Comparison of ENCODE assay signal across 8 cellular contexts in genomic region chrX:104112326-104112951, GRCh38. TPM values are rescaled to one million over a fixed set of nuclear protein-coding genes. Genes with fewer than 3 reads are reported as not detected.
A peak's percentile ranks its signal among the peaks of the same experiment; 100 is the strongest.
DNase-seq lines count a peak whose midpoint lies in the region; ATAC-seq and TF ChIP-seq lines count a peak whose summit lies in the region.

TSS of gene ZCCHC18 (plus strand) at chrX:104112523. CDS start at chrX:104114112, 1,589 bp downstream.

- no peaks in the 10 kb centered on the region for H3K27me3 Mint-ChIP-seq in activated CD4-positive, alpha-beta T cell treated with anti-CD3 and anti-CD28 coated beads for 36 hours

- CTCF ChIA-PET in activated CD4-positive, alpha-beta T cell treated with anti-CD3 and anti-CD28 coated beads for 36 hours (lab: Charles Lee) = interaction anchor here (0.7 to 2.3 kb wide), 6 partner anchors 9 to 416 kb away, joined by 3 to 22 read pairs (median 6); no protein-coding TSS in a partner anchor

- peak within 1 kb of the TSS; percentile 67 to 88 for H3K27ac ChIP-seq in coronary artery

- peak; percentile 57 for DNase-seq in activated CD4-positive, alpha-beta T cell treated with anti-CD3 and anti-CD28 coated beads for 36 hours
- DNase-seq in activated CD4-positive, alpha-beta T cell treated with anti-CD3 and anti-CD28 coated beads for 1 hour = no peak
- DNase-seq in NCI-H1436 (lab: John Stamatoyannopoulos, UW) = peak; percentile 71
- DNase-seq in coronary artery (ENCODE audit: low spot score) = peak; percentile 79
- DNase-seq in kidney glomerular epithelial cell (lab: John Stamatoyannopoulos, UW) = peak; percentile 20
- DNase-seq in stimulated activated CD4-positive, alpha-beta T cell treated with anti-CD3 and anti-CD28 coated beads, Interleukin-4, amount 100 ng/mL, for 24 hours = peak; percentile 29

- H3K36me3 Mint-ChIP-seq in activated CD4-positive, alpha-beta T cell treated with anti-CD3 and anti-CD28 coated beads for 36 hours (ENCODE audit: low read depth) = no peaks in the 10 kb centered on the region

- ATAC-seq in activated CD4-positive, alpha-beta T cell treated with anti-CD3 and anti-CD28 coated beads for 36 hours = peak; percentile 62
- peak; percentile 84 for ATAC-seq in HG02798 (IDR thresholded peaks at IDR 0.05; ENCODE audit: poor library complexity, unreplicated experiment)

- intact Hi-C loops in activated CD4-positive, alpha-beta T cell treated with anti-CD3 and anti-CD28 coated beads for 36 hours (cut with DNase I, micrococcal nuclease) = loop anchor here (1.0 to 5.0 kb wide), 3 partner anchors 14 to 280 kb away; partner anchors contain the start of gene RAB9B (in 1 of the 2)

- H3K4me3 ChIP-seq in WI38 (ENCODE audit: low read depth, low read length) (peak within 1 kb of the TSS; percentile 60), coronary artery (peak within 1 kb of the TSS; percentile 81)

- peaks cover 27% of the 10 kb centered on the region for H3K4me1 Mint-ChIP-seq in activated CD4-positive, alpha-beta T cell treated with anti-CD3 and anti-CD28 coated beads for 36 hours

- peak within 1 kb of the TSS; percentile 74 for H3K4me3 Mint-ChIP-seq in activated CD4-positive, alpha-beta T cell treated with anti-CD3 and anti-CD28 coated beads for 36 hours

- no peaks in the 10 kb centered on the region for H3K9me3 Mint-ChIP-seq in activated CD4-positive, alpha-beta T cell treated with anti-CD3 and anti-CD28 coated beads for 36 hours (ENCODE audit: low read depth)

- TF ChIP-seq CTCF in WI38 (IDR thresholded peaks at IDR 0.05; ENCODE audit: low read depth, low read length) (no peak), coronary artery (IDR thresholded peaks at IDR 0.05) (no peak)

- H3K27ac Mint-ChIP-seq in activated CD4-positive, alpha-beta T cell treated with anti-CD3 and anti-CD28 coated beads for 36 hours = peak within 1 kb of the TSS; percentile 65

- POLR2A ChIA-PET in activated CD4-positive, alpha-beta T cell treated with anti-CD3 and anti-CD28 coated beads for 36 hours (lab: Charles Lee) = no interaction called here

RNA-seq across cellular contexts. Expression of gene ZCCHC18, which starts in this region (rescaled TPM):
- total RNA-seq in activated CD4-positive, alpha-beta T cell treated with anti-CD3 and anti-CD28 coated beads for 36 hours = 1 to 10 TPM in 1 of 2 experiments, under 1 TPM in 1; 0.53 to 1.0 TPM
